Comparison of ENCODE assay signal across 8 cellular contexts in the genomic region with DNA sequence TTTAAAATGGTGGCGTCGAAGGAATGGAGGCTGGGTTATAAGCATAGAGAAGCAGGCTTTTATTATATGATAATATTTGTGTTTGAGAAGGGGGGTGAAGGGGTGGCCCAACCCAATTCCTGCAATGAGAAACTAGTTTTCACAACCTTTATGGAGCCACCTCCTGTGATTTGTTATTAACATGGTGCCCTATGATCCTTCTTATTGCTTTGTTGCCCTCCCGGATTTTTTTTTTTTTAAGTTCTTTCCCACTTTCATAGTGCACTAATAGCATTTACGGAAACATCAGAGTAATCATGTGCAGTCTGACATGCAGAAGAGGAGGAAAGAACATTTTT. TPM values are rescaled to one million over a fixed set of nuclear protein-coding genes. Genes with fewer than 3 reads are reported as not detected.
A peak's percentile ranks its signal among the peaks of the same experiment; 100 is the strongest.
DNase-seq lines count a peak whose midpoint lies in the region; ATAC-seq and TF ChIP-seq lines count a peak whose summit lies in the region.

No MANE protein-coding gene starts in this region.

- H4K20me1 ChIP-seq in HCT116 (ENCODE audit: insufficient read depth), result no peaks in the 10 kb centered on the region

- H3K27ac ChIP-seq in HCT116 (ENCODE audit: low read depth, low read length), result peak overlapping the region; percentile 72
- peak overlapping the region; percentile 91 to 94 for H3K27ac ChIP-seq in right atrium auricular region
- H3K27ac ChIP-seq in skin epidermis, result peak overlapping the region in 15 of 21 experiments; percentile 29 to 88 (median 75)

- no peaks in the 10 kb centered on the region for H3K27me3 ChIP-seq in HCT116 (ENCODE audit: insufficient read depth, low read length)
- H3K27me3 ChIP-seq in right atrium auricular region, result no peaks in the 10 kb centered on the region

- CTCF ChIA-PET in HCT116 (lab: Charles Lee) (no interaction called here), WTC11 (lab: Charles Lee) (interaction anchor here (0.6 to 1.1 kb wide), 7 partner anchors 11 to 234 kb away, joined by 3 to 5 read pairs (median 4); no protein-coding TSS in a partner anchor)

- H3K36me3 ChIP-seq in HCT116 (ENCODE audit: control insufficient read depth in 1 of 2, insufficient read depth in 2 of 2, low read length in 2 of 2) (no peaks in the 10 kb centered on the region), right atrium auricular region (no peaks in the 10 kb centered on the region)

- no peaks in the 10 kb centered on the region for H3K9me2 ChIP-seq in HCT116 (ENCODE audit: insufficient read depth)

- peak overlapping the region; percentile 54 for H3K9ac ChIP-seq in HCT116 (ENCODE audit: low read length)

- peaks cover 3% of the 10 kb centered on the region; the same call in 1 of the 2 replicates for H3K27me3 Mint-ChIP-seq in WTC11 (ENCODE audit: low read depth)

- RAD21 ChIA-PET in HCT116 (lab: Charles Lee; ENCODE audit: low non-redundant PET in 1 of 2, low total read pairs in 2 of 2, uncharacterized antibody in 2 of 2, unreplicated experiment in 2 of 2), result no interaction called here

- H3K27ac Mint-ChIP-seq in WTC11, result peak overlapping the region; percentile 97

- no peak for ATAC-seq in HCT116
- no peak for ATAC-seq in WTC11
- no peak for ATAC-seq in GM19452 (IDR thresholded peaks at IDR 0.05; ENCODE audit: unreplicated experiment)
- no peak for ATAC-seq in GM18861 (IDR thresholded peaks at IDR 0.05; ENCODE audit: unreplicated experiment)

- H3K4me3 ChIP-seq in HCT116 (replicated peaks in 1 of 2; ENCODE audit: low read depth in 1 of 2, low read length in 2 of 2) (peak overlapping the region; percentile 53 to 70), right atrium auricular region (peak overlapping the region; percentile 71 to 76), skin epidermis (peak overlapping the region; percentile 40 to 68 (median 51))

- peak overlapping the region; percentile 92 for H3K4me3 Mint-ChIP-seq in WTC11

- no peaks in the 10 kb centered on the region for H3K9me3 Mint-ChIP-seq in WTC11

- TF ChIP-seq RAD21 in HCT116 (IDR thresholded peaks at IDR 0.05; ENCODE audit: low read depth), result no peak

- no peak for TF ChIP-seq POLR2A in HCT116 (IDR thresholded peaks at IDR 0.05; ENCODE audit: borderline replicate concordance, extremely low read depth, insufficient read depth, insufficient read length)

- intact Hi-C loops in HCT116 (cut with micrococcal nuclease), result no loop called here

- H3K4me1 ChIP-seq in HCT116 (ENCODE audit: control insufficient read depth in 1 of 2, insufficient read depth in 2 of 2, low read length in 2 of 2) (peaks cover 0 to 18% of the 10 kb centered on the region in 2 experiments; a peak in 3 of 4 replicates), right atrium auricular region (peaks cover 0 to 16% of the 10 kb centered on the region in 2 donors)

- POLR2A ChIA-PET in HCT116 (lab: Charles Lee) (no interaction called here), WTC11 (lab: Charles Lee) (interaction anchor here (0.7 to 1.6 kb wide), 3 partner anchors 14 to 280 kb away, joined by 3 to 5 read pairs (median 3); no protein-coding TSS in a partner anchor)

- H3K9me3 ChIP-seq in HCT116 (ENCODE audit: control insufficient read depth in 1 of 2, insufficient read depth in 1 of 2, low read depth in 1 of 2, low read length in 2 of 2) (no peaks in the 10 kb centered on the region), right atrium auricular region (no peaks in the 10 kb centered on the region)

- H3K4me2 ChIP-seq in HCT116 (ENCODE audit: low read length), result peak overlapping the region; percentile 92

- TF ChIP-seq CTCF in HCT116 (IDR thresholded peaks at IDR 0.05 in 2 of 3, conservative IDR thresholded peaks at IDR 0.05 in 1 of 3; ENCODE audit: borderline replicate concordance in 1 of 3, insufficient read depth in 1 of 3, low read depth in 2 of 3, low read length in 2 of 3), result no peak
- TF ChIP-seq CTCF in WTC11 (IDR thresholded peaks at IDR 0.05), result no peak
- TF ChIP-seq CTCF in right atrium auricular region (IDR thresholded peaks at IDR 0.05), result no peak

- H3K36me3 Mint-ChIP-seq in WTC11, result peaks cover 3% of the 10 kb centered on the region

- BruUV-seq in HCT116 (replicated peaks; lab: Mats Ljungman, UMichigan), result no TSS peak

- H2AFZ ChIP-seq in HCT116 (ENCODE audit: low read depth, low read length, poor library complexity, severe bottlenecking), result peak overlapping the region; percentile 79

- DNase-seq in HCT116 (ENCODE audit: low read depth, low spot score), result no peak
- DNase-seq in WTC11 (ENCODE audit: low spot score), result no peak
- no peak for DNase-seq in right atrium auricular region (ENCODE audit: low spot score)
- DNase-seq in DMS53 (lab: John Stamatoyannopoulos, UW), result no peak
- DNase-seq in SHP77 (lab: John Stamatoyannopoulos, UW), result no peak

- H3K4me1 Mint-ChIP-seq in WTC11, result peaks cover 24% of the 10 kb centered on the region

- no peaks in the 10 kb centered on the region for H3K79me2 ChIP-seq in HCT116 (ENCODE audit: insufficient read depth, low read length)

TF ChIP-seq in HCT116, 20 proteins besides CTCF, POLR2A, EP300 and RAD21:
- no peak for TF ChIP-seq YY1 (IDR thresholded peaks at IDR 0.05; ENCODE audit: extremely low read depth, insufficient replicate concordance, low read depth, low read length)
- TF ChIP-seq JUND (IDR thresholded peaks at IDR 0.05), result no peak
- no peak; the same call in 1 of the 2 replicates for TF ChIP-seq SP1 (IDR thresholded peaks at IDR 0.05; ENCODE audit: low read depth)
- TF ChIP-seq FOSL1 (IDR thresholded peaks at IDR 0.05; ENCODE audit: low read depth), result no peak
- TF ChIP-seq, protein P1, sequence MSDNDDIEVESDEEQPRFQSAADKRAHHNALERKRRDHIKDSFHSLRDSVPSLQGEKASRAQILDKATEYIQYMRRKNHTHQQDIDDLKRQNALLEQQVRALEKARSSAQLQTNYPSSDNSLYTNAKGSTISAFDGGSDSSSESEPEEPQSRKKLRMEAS (IDR thresholded peaks at IDR 0.05), result no peak
- TF ChIP-seq SIN3A (IDR thresholded peaks at IDR 0.05; ENCODE audit: low read depth), result no peak

TF ChIP-seq in WTC11, 78 proteins besides CTCF, POLR2A, EP300 and RAD21 (continues in another document):
- TF ChIP-seq, protein P2, sequence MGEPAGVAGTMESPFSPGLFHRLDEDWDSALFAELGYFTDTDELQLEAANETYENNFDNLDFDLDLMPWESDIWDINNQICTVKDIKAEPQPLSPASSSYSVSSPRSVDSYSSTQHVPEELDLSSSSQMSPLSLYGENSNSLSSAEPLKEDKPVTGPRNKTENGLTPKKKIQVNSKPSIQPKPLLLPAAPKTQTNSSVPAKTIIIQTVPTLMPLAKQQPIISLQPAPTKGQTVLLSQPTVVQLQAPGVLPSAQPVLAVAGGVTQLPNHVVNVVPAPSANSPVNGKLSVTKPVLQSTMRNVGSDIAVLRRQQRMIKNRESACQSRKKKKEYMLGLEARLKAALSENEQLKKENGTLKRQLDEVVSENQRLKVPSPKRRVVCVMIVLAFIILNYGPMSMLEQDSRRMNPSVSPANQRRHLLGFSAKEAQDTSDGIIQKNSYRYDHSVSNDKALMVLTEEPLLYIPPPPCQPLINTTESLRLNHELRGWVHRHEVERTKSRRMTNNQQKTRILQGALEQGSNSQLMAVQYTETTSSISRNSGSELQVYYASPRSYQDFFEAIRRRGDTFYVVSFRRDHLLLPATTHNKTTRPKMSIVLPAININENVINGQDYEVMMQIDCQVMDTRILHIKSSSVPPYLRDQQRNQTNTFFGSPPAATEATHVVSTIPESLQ (CRISPR knock-in tag; IDR thresholded peaks at IDR 0.05), result no peak
- TF ChIP-seq FOXJ3 (CRISPR knock-in tag; IDR thresholded peaks at IDR 0.05; ENCODE audit: borderline replicate concordance), result no peak
- TF ChIP-seq CREB1 (CRISPR knock-in tag; IDR thresholded peaks at IDR 0.05), result no peak
- no peak for TF ChIP-seq ESRRA (CRISPR knock-in tag; IDR thresholded peaks at IDR 0.05; ENCODE audit: borderline replicate concordance)
- TF ChIP-seq NR3C1 (CRISPR knock-in tag; conservative IDR thresholded peaks at IDR 0.05; ENCODE audit: low read depth), result no peak
- TF ChIP-seq, protein P3, sequence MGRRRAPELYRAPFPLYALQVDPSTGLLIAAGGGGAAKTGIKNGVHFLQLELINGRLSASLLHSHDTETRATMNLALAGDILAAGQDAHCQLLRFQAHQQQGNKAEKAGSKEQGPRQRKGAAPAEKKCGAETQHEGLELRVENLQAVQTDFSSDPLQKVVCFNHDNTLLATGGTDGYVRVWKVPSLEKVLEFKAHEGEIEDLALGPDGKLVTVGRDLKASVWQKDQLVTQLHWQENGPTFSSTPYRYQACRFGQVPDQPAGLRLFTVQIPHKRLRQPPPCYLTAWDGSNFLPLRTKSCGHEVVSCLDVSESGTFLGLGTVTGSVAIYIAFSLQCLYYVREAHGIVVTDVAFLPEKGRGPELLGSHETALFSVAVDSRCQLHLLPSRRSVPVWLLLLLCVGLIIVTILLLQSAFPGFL (CRISPR knock-in tag; IDR thresholded peaks at IDR 0.05; ENCODE audit: borderline replicate concordance), result no peak
- TF ChIP-seq NFYB (CRISPR knock-in tag; conservative IDR thresholded peaks at IDR 0.05; ENCODE audit: low read depth), result no peak
- TF ChIP-seq, protein P4, sequence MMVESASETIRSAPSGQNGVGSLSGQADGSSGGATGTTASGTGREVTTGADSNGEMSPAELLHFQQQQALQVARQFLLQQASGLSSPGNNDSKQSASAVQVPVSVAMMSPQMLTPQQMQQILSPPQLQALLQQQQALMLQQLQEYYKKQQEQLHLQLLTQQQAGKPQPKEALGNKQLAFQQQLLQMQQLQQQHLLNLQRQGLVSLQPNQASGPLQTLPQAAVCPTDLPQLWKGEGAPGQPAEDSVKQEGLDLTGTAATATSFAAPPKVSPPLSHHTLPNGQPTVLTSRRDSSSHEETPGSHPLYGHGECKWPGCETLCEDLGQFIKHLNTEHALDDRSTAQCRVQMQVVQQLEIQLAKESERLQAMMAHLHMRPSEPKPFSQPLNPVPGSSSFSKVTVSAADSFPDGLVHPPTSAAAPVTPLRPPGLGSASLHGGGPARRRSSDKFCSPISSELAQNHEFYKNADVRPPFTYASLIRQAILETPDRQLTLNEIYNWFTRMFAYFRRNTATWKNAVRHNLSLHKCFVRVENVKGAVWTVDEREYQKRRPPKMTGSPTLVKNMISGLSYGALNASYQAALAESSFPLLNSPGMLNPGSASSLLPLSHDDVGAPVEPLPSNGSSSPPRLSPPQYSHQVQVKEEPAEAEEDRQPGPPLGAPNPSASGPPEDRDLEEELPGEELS (CRISPR knock-in tag; IDR thresholded peaks at IDR 0.05), result no peak
- no peak for TF ChIP-seq TP53 (CRISPR knock-in tag; IDR thresholded peaks at IDR 0.05)

RNA-seq across cellular contexts. Expression of a gene that starts 0.3 kb away (rescaled TPM):
- total RNA-seq in HCT116 (2021; ENCODE audit: unreplicated experiment) (7.4 TPM), WTC11 (2021) (16.5 to 17.3 TPM (median 16.8 TPM) in 3 replicates), right atrium auricular region (10 to 100 TPM; 29.5 to 55.8 TPM)
- polyA plus RNA-seq in HCT116 (2012), result 4.0 and 4.9 TPM in 2 replicates
